Comparison of ENCODE assay signal across 15 cellular contexts in the genomic region with DNA sequence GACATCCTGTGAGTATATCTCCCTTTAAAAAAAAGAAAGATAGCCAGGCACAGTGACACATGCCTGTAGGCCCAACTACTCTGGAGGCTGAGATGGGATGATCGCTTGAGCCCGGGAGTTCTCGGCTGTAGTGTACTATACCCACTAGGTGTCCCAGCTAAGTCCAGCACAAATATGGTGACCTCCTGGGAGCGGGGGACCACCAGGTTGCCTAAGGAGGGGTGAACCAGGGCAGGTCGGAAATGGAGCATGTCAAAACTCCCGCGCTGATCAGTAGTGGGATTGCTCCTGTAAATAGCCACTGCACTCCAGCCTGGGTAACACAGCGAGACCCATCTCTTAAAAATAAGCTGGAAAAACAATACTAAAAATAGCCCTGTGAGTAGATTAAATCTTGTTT. TPM values are rescaled to one million over a fixed set of nuclear protein-coding genes. Genes with fewer than 3 reads are reported as not detected.
A peak's percentile ranks its signal among the peaks of the same experiment; 100 is the strongest.
DNase-seq lines count a peak whose midpoint lies in the region; ATAC-seq, FAIRE-seq and TF ChIP-seq lines count a peak whose summit lies in the region.
"Had no signal": no experiment of that assay in that cellular context is flagged by ENCODE, and none has a peak within 500 bp of the region (broad histone marks: within the 10 kb centered on the region; RNA-seq: fewer than 3 reads in every experiment).

No MANE protein-coding gene starts in this region.

- POLR2A ChIA-PET in Panc1 (lab: Charles Lee) = no interaction called here

- H3K36me3 Mint-ChIP-seq in brain = peaks cover 67% of the 10 kb centered on the region

- in situ Hi-C loops in Panc1 (cut with HindIII; ENCODE audit: low pct_unique_long_range_greater_than_20kb, low sequenced_read_pairs) = no loop called here

- ATAC-seq in Panc1 = no peak

- H3K27me3 ChIP-seq in Panc1 (ENCODE audit: control insufficient read depth, insufficient read depth, low read length) (no peaks in the 10 kb centered on the region), sigmoid colon (no peaks in the 10 kb centered on the region)
- H3K27me3 ChIP-seq: adrenal gland, stomach, upper lobe of left lung had no signal

- no peak for DNase-seq in Panc1 (ENCODE audit: low read depth, low spot score)
- peak; percentile 28 for DNase-seq in kidney
- peak; percentile 48 for DNase-seq in sigmoid colon
- no peak for DNase-seq in NCI-H82 (lab: John Stamatoyannopoulos, UW)
- no peak for DNase-seq in NCI-H1048 (lab: John Stamatoyannopoulos, UW)
- DNase-seq in middle frontal gyrus (ENCODE audit: extremely low spot score, low spot score) = no peak
- DNase-seq in SHP77 (lab: John Stamatoyannopoulos, UW) = no peak
- DNase-seq: NCI-H748 treated with DMSO at 0.1 percent for 48 hours had no signal

- H3K9ac ChIP-seq in kidney (ENCODE audit: low read length in 2 of 2) = no peak overlapping the region
- H3K9ac ChIP-seq: GM23248 had no signal

- H3K4me3 ChIP-seq in Panc1 (ENCODE audit: low read depth in 2 of 2, low read length in 2 of 2) (no peak overlapping the region), kidney (ENCODE audit: low read length in 2 of 2) (no peak overlapping the region), sigmoid colon (no peak overlapping the region)
- H3K4me3 ChIP-seq: adrenal gland, GM23248, stomach, upper lobe of left lung had no signal

- H3K27ac Mint-ChIP-seq in brain = peak overlapping the region; percentile 74 to 97 (median 89)

- no peak for TF ChIP-seq POLR2A in sigmoid colon (IDR thresholded peaks at IDR 0.05)

- BruUV-seq in Panc1 (replicated peaks; lab: Mats Ljungman, UMichigan) = TSS peak; percentile 25

- TF ChIP-seq CTCF in Panc1 (IDR thresholded peaks at IDR 0.05) (no peak), brain (conservative IDR thresholded peaks at IDR 0.05) (no peak), kidney (IDR thresholded peaks at IDR 0.05; ENCODE audit: borderline replicate concordance, extremely low read depth, insufficient read depth) (no peak), sigmoid colon (IDR thresholded peaks at IDR 0.05) (no peak)

- H3K27me3 Mint-ChIP-seq in brain = no peaks in the 10 kb centered on the region

- no peak for FAIRE-seq in kidney (lab: Jason Lieb, UNC)
- FAIRE-seq: bronchial epithelial cell had no signal

- no peak overlapping the region for H3K4me3 Mint-ChIP-seq in brain

- no peaks in the 10 kb centered on the region for H3K9me3 ChIP-seq in Panc1 (ENCODE audit: control insufficient read depth, insufficient read depth, low read depth, low read length)
- no peaks in the 10 kb centered on the region for H3K9me3 ChIP-seq in kidney (ENCODE audit: control insufficient read depth in 1 of 2, low read length in 2 of 2)
- H3K9me3 ChIP-seq in sigmoid colon = no peaks in the 10 kb centered on the region
- H3K9me3 ChIP-seq: adrenal gland, Caco-2, stomach, upper lobe of left lung had no signal

- H3K27ac ChIP-seq in Panc1 (ENCODE audit: low read length) (no peak overlapping the region), kidney (ENCODE audit: low read depth in 2 of 2, low read length in 2 of 2) (no peak overlapping the region), sigmoid colon (peak overlapping the region in 1 of 4 donors; percentile 4)
- H3K27ac ChIP-seq: GM23248 had no signal

- CTCF ChIA-PET in Panc1 (lab: Charles Lee) = no interaction called here

- WGBS in sigmoid colon, 2 donors = 94% methylated on average over 8 of the region's 8 CpGs

- no peaks in the 10 kb centered on the region for H3K9me3 Mint-ChIP-seq in brain

- no peak for TF ChIP-seq EP300 in sigmoid colon (IDR thresholded peaks at IDR 0.05)

- H3K4me1 Mint-ChIP-seq in brain = peaks cover 51% of the 10 kb centered on the region

- intact Hi-C loops in Panc1 (cut with micrococcal nuclease; ENCODE audit: unreplicated experiment) (no loop called here), kidney (cut with DNase I) (no loop called here), sigmoid colon (cut with DNase I) (loop anchor here (5.0 kb wide), 1 partner anchor 58 kb away; no protein-coding TSS in a partner anchor)

- H3K4me1 ChIP-seq in Panc1 (ENCODE audit: control insufficient read depth, insufficient read depth, low read length) (no peaks in the 10 kb centered on the region), kidney (ENCODE audit: control insufficient read depth in 1 of 2, insufficient read depth in 1 of 2, low read depth in 1 of 2, low read length in 2 of 2) (peaks cover 0 to 9% of the 10 kb centered on the region in 2 donors), sigmoid colon (peaks cover 0 to 19% (median 12%) of the 10 kb centered on the region in 4 donors)
- H3K4me1 ChIP-seq: Caco-2 had no signal

- peaks cover 10% of the 10 kb centered on the region; the same call in 1 of the 2 replicates for H3K36me3 ChIP-seq in Panc1 (ENCODE audit: control insufficient read depth, insufficient read depth, low read length)
- peaks cover 34 to 68% of the 10 kb centered on the region in 2 donors for H3K36me3 ChIP-seq in kidney (ENCODE audit: control insufficient read depth in 1 of 2, insufficient read depth in 2 of 2, low read length in 2 of 2)
- peaks cover 53 to 93% (median 72%) of the 10 kb centered on the region in 4 donors for H3K36me3 ChIP-seq in sigmoid colon

RNA-seq across cellular contexts. Expression of a gene that starts 29.4 kb away (rescaled TPM):
- total RNA-seq in Panc1 (2021; ENCODE audit: unreplicated experiment) (12.0 TPM), kidney (0.88 TPM), sigmoid colon (under 1 TPM in 3 of 4 donors, not detected in 1; 0.16 to 0.54 (median 0.36) TPM)
- 4.2 TPM for polyA plus RNA-seq in Panc1 (2012; ENCODE audit: insufficient read length)
- polyA plus RNA-seq in brain (ENCODE audit: insufficient read depth, low read depth, low replicate concordance) (38.2 TPM), kidney (ENCODE audit: insufficient read depth, low read depth, low replicate concordance) (0.97 TPM), sigmoid colon (1 to 10 TPM; 1.8 to 9.6 (median 5.3) TPM)

RNA-seq across cellular contexts. Expression of a gene that starts 46.2 kb away (rescaled TPM):
- total RNA-seq in Panc1 (2021; ENCODE audit: unreplicated experiment) (97.5 TPM), kidney (92.8 TPM), sigmoid colon (10 to 100 TPM; 30.8 to 76.7 (median 47.3) TPM)
- polyA plus RNA-seq in Panc1 (2012; ENCODE audit: insufficient read length) = 79.9 TPM
- polyA plus RNA-seq in brain (ENCODE audit: insufficient read depth, low read depth, low replicate concordance) (127 TPM), kidney (ENCODE audit: insufficient read depth, low read depth, low replicate concordance) (9.5 TPM), sigmoid colon (10 to 100 TPM; 12.0 to 49.5 (median 19.4) TPM)

Comparison
In these comparisons a context has a peak if more than half of its experiments do, and no peak if none do; other contexts are left out.
1. DNase-seq: peak in kidney (single experiment) and sigmoid colon (single experiment); none in Panc1 (single experiment), NCI-H82 (single experiment), NCI-H1048 (single experiment), middle frontal gyrus (single experiment) and SHP77 (0 of 2).